Comparison of ENCODE assay signal across 21 cellular contexts in genomic region chr4:39472396-39472795, GRCh38.
"Had no signal": no experiment of that assay in that cellular context is flagged by ENCODE, and none has a peak within 500 bp of the region (broad histone marks: within the 10 kb centered on the region; RNA-seq: fewer than 3 reads in every experiment).

No MANE protein-coding gene starts in this region.

- H2AFZ ChIP-seq: hepatocyte had no signal

- FAIRE-seq: endometrium, frontal cortex had no signal

- H3K9me3 ChIP-seq: left lung, prostate gland, thyroid gland had no signal

- H3K4me1 ChIP-seq: prostate gland, thyroid gland had no signal

- H3K79me2 ChIP-seq: hepatocyte had no signal

- H3K36me3 ChIP-seq: prostate gland, thyroid gland had no signal

- H3K4me3 ChIP-seq: coronary artery, hepatocyte, left lung, prostate gland, skin epidermis, thyroid gland had no signal

- ATAC-seq: activated naive CD8-positive, alpha-beta T cell treated with anti-CD3 and anti-CD28 coated beads, Interleukin-2, amount 50 U/mL, for 24 hours; left lung; naive thymus-derived CD4-positive, alpha-beta T cell; right cardiac atrium had no signal

- H3K27ac ChIP-seq: coronary artery, hepatocyte, left lung, prostate gland, skin epidermis, thyroid gland had no signal

- H3K4me2 ChIP-seq: hepatocyte had no signal

- DNase-seq: activated CD4-positive, alpha-beta memory T cell treated with anti-CD3 and anti-CD28 coated beads for 36 hours; activated CD4-positive, alpha-beta T cell treated with anti-CD3 and anti-CD28 coated beads for 48 hours; activated naive CD4-positive, alpha-beta T cell treated with anti-CD3 and anti-CD28 coated beads for 36 hours; activated naive CD8-positive, alpha-beta T cell treated with anti-CD3 and anti-CD28 coated beads, Interleukin-2, amount 50 U/mL, for 24 hours; activated T-cell treated with anti-CD3 and anti-CD28 coated beads, Interleukin-2, amount 50 U/mL, for 48 hours; aorta; glutamatergic neuron; immature natural killer cell; kidney glomerular epithelial cell; left lung; naive thymus-derived CD4-positive, alpha-beta T cell; right cardiac atrium; stimulated activated CD4-positive, alpha-beta T cell treated with anti-CD3 and anti-CD28 coated beads, Interleukin-1b, Interleukin-23, amount 100 ng/mL, for 48 hours; substantia nigra; thyroid gland had no signal

- H3K27me3 ChIP-seq: hepatocyte, left lung, thyroid gland had no signal
